24 cellular contexts compared by ENCODE assay signal in the genomic region with DNA sequence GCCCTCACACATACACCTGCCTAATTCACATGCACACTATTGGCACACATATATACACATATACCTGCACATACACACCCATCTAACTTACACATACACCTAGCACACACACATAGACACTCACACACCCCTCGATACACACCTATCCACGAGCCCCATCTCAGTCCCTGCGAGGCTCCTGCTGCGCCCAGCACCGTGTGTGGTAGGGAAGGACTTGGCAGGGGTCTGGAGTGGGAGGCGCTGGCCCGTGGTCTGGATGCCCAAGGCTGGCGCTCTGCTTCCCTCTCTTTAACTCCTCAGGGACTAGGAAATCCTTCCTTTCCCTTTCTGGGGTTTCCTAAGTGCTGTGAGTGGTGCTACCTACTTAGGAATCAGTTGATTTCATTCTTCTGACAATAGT.
DNase-seq lines count a peak whose midpoint lies in the region; ATAC-seq, FAIRE-seq and TF ChIP-seq lines count a peak whose summit lies in the region.
"Had no signal": no experiment of that assay in that cellular context is flagged by ENCODE, and none has a peak within 500 bp of the region (broad histone marks: within the 10 kb centered on the region; RNA-seq: fewer than 3 reads in every experiment).

No MANE protein-coding gene starts in this region.

- no peaks in the 10 kb centered on the region for H3K9me3 ChIP-seq in IMR-90 (ENCODE audit: control insufficient read depth, insufficient read depth, low read length)
- peaks cover 0 to 3% of the 10 kb centered on the region in 2 donors for H3K9me3 ChIP-seq in neuronal stem cell (replicated peaks in 1 of 2; ENCODE audit: control insufficient read depth in 2 of 2, insufficient read depth in 1 of 2, low read depth in 1 of 2, low read length in 2 of 2)
- H3K9me3 ChIP-seq: BLaER1, HAP-1 had no signal

- H3K36me3 Mint-ChIP-seq in T-cell, result no peaks in the 10 kb centered on the region
- H3K36me3 Mint-ChIP-seq in activated CD4-positive, alpha-beta T cell treated with anti-CD3 and anti-CD28 coated beads, Interleukin-2, amount 10 ng/mL, durations not matched to agents 24 days and 14 days (ENCODE audit: low read depth), result no peaks in the 10 kb centered on the region
- H3K36me3 Mint-ChIP-seq: CD4-positive, CD25-positive, alpha-beta regulatory T cell; CD8-positive, alpha-beta T cell had no signal

- intact Hi-C loops in IMR-90 (cut with micrococcal nuclease), result no loop called here
- intact Hi-C loops in activated CD4-positive, alpha-beta T cell treated with anti-CD3 and anti-CD28 coated beads, Interleukin-2, amount 10 ng/mL, durations not matched to agents 24 days and 14 days (cut with micrococcal nuclease), result no loop called here

- H3K18ac ChIP-seq in IMR-90 (ENCODE audit: low read depth, low read length) (no peak overlapping the region), neuronal stem cell (ENCODE audit: low read length) (no peak overlapping the region)

- POLR2A ChIA-PET in IMR-90 (lab: Charles Lee; ENCODE audit: unreplicated experiment) (no interaction called here), T-cell (lab: Charles Lee) (no interaction called here)

- peaks cover 3 to 8% of the 10 kb centered on the region in 2 donors for H3K27me3 Mint-ChIP-seq in T-cell
- no peaks in the 10 kb centered on the region for H3K27me3 Mint-ChIP-seq in activated CD4-positive, alpha-beta T cell treated with anti-CD3 and anti-CD28 coated beads, Interleukin-2, amount 10 ng/mL, durations not matched to agents 24 days and 14 days
- H3K27me3 Mint-ChIP-seq: B cell; CD4-positive, CD25-positive, alpha-beta regulatory T cell had no signal

- no peaks in the 10 kb centered on the region for H4K20me1 ChIP-seq in IMR-90 (ENCODE audit: insufficient read depth, low read length)
- H4K20me1 ChIP-seq: BLaER1 had no signal

- H2BK120ac ChIP-seq in IMR-90 (ENCODE audit: low read depth, low read length) (no peak overlapping the region), neuronal stem cell (ENCODE audit: low read depth, low read length) (no peak overlapping the region)

- H2BK5ac ChIP-seq in IMR-90 (ENCODE audit: low read depth, low read length, poor library complexity, severe bottlenecking), result peak overlapping the region; percentile 52
- no peak overlapping the region for H2BK5ac ChIP-seq in neuronal stem cell (ENCODE audit: low read length)

- H3K79me1 ChIP-seq in IMR-90 (ENCODE audit: low read depth in 1 of 2, low read length in 2 of 2) (no peaks in the 10 kb centered on the region), neuronal stem cell (ENCODE audit: low read depth, low read length) (peaks cover 4% of the 10 kb centered on the region)

- H3K27ac Mint-ChIP-seq in T-cell, result no peak overlapping the region
- H3K27ac Mint-ChIP-seq in activated CD4-positive, alpha-beta T cell treated with anti-CD3 and anti-CD28 coated beads, Interleukin-2, amount 10 ng/mL, durations not matched to agents 24 days and 14 days, result no peak overlapping the region
- H3K27ac Mint-ChIP-seq: B cell; CD4-positive, CD25-positive, alpha-beta regulatory T cell; CD8-positive, alpha-beta T cell had no signal

- no peak for TF ChIP-seq POLR2A in IMR-90 (IDR thresholded peaks at IDR 0.05; ENCODE audit: low read depth, low read length)

- H2AFZ ChIP-seq in IMR-90 (replicated peaks; ENCODE audit: low read length, poor library complexity) (no peak overlapping the region), neuronal stem cell (ENCODE audit: low read length) (no peak overlapping the region)
- H2AFZ ChIP-seq: GM23248 had no signal

- no peaks in the 10 kb centered on the region for H3K9me3 Mint-ChIP-seq in T-cell
- no peaks in the 10 kb centered on the region for H3K9me3 Mint-ChIP-seq in activated CD4-positive, alpha-beta T cell treated with anti-CD3 and anti-CD28 coated beads, Interleukin-2, amount 10 ng/mL, durations not matched to agents 24 days and 14 days
- H3K9me3 Mint-ChIP-seq: CD8-positive, alpha-beta T cell had no signal

- H3K23ac ChIP-seq in IMR-90 (ENCODE audit: low read depth, low read length) (no peak overlapping the region), neuronal stem cell (ENCODE audit: low read depth, low read length, poor library complexity) (no peak overlapping the region)

- no peaks in the 10 kb centered on the region for H3K4me1 Mint-ChIP-seq in T-cell
- no peaks in the 10 kb centered on the region for H3K4me1 Mint-ChIP-seq in activated CD4-positive, alpha-beta T cell treated with anti-CD3 and anti-CD28 coated beads, Interleukin-2, amount 10 ng/mL, durations not matched to agents 24 days and 14 days
- H3K4me1 Mint-ChIP-seq: B cell; CD4-positive, CD25-positive, alpha-beta regulatory T cell had no signal

- H3K9ac ChIP-seq in IMR-90 (ENCODE audit: low read depth, low read length) (no peak overlapping the region), neuronal stem cell (ENCODE audit: low read depth, low read length, poor library complexity) (no peak overlapping the region)
- H3K9ac ChIP-seq: BLaER1, GM23248 had no signal

- H4K5ac ChIP-seq in IMR-90 (ENCODE audit: low read depth, low read length), result no peak overlapping the region

- no peak for TF ChIP-seq RAD21 in IMR-90 (IDR thresholded peaks at IDR 0.05; ENCODE audit: low read length)

- H2BK15ac ChIP-seq in IMR-90 (ENCODE audit: low read depth, low read length), result no peak overlapping the region
- no peak overlapping the region for H2BK15ac ChIP-seq in neuronal stem cell (ENCODE audit: low read length)

- no peak for TF ChIP-seq CTCF in IMR-90 (conservative IDR thresholded peaks at IDR 0.05; ENCODE audit: low read depth, low read length)

- H3K27me3 ChIP-seq in IMR-90 (ENCODE audit: control insufficient read depth, insufficient read depth, low read length), result no peaks in the 10 kb centered on the region; the same call in 1 of the 2 replicates
- no peaks in the 10 kb centered on the region for H3K27me3 ChIP-seq in neuronal stem cell (ENCODE audit: control insufficient read depth in 3 of 3, insufficient read depth in 3 of 3, low read depth in 1 of 3, low read length in 3 of 3)

- peak; percentile 98 for FAIRE-seq in urothelium cell line (lab: Jason Lieb, UNC)
- FAIRE-seq: A204.1, D721Med, GM12878, GM19239, H54 had no signal

- H3K4me1 ChIP-seq in IMR-90 (ENCODE audit: control insufficient read depth, insufficient read depth, low read length), result no peaks in the 10 kb centered on the region
- peaks cover 0 to 11% of the 10 kb centered on the region in 2 donors for H3K4me1 ChIP-seq in neuronal stem cell (ENCODE audit: control insufficient read depth in 2 of 2, insufficient read depth in 1 of 2, low read depth in 1 of 2, low read length in 2 of 2)
- H3K4me1 ChIP-seq: HAP-1 had no signal

- no peak overlapping the region for H3K4me3 Mint-ChIP-seq in T-cell
- no peak overlapping the region for H3K4me3 Mint-ChIP-seq in activated CD4-positive, alpha-beta T cell treated with anti-CD3 and anti-CD28 coated beads, Interleukin-2, amount 10 ng/mL, durations not matched to agents 24 days and 14 days
- H3K4me3 Mint-ChIP-seq: B cell; CD4-positive, CD25-positive, alpha-beta regulatory T cell; CD8-positive, alpha-beta T cell had no signal

- ATAC-seq in IMR-90 (ENCODE audit: low read depth), result no peak
- no peak for ATAC-seq in T-cell (replicated peaks in 1 of 4)
- no peak for ATAC-seq in HG03520 (IDR thresholded peaks at IDR 0.05; ENCODE audit: unreplicated experiment)
- ATAC-seq: CD8-positive, alpha-beta T cell; GM12878 had no signal

- H4K8ac ChIP-seq in IMR-90 (ENCODE audit: low read depth in 2 of 2, low read length in 2 of 2), result no peak overlapping the region
- H4K8ac ChIP-seq in neuronal stem cell (ENCODE audit: low read depth, low read length), result no peak overlapping the region

- peak overlapping the region; percentile 53 for H2BK12ac ChIP-seq in neuronal stem cell (ENCODE audit: low read length)

- H4K91ac ChIP-seq in IMR-90 (ENCODE audit: insufficient read depth, low read depth, low read length) (no peak overlapping the region), neuronal stem cell (ENCODE audit: low read depth, low read length, poor library complexity) (no peak overlapping the region)

- H3K56ac ChIP-seq in IMR-90 (ENCODE audit: extremely low read depth, insufficient read depth, low read length), result no peak overlapping the region

- H2AK5ac ChIP-seq in IMR-90 (ENCODE audit: low read depth, low read length) (no peak overlapping the region), neuronal stem cell (ENCODE audit: low read depth, low read length) (peak overlapping the region; percentile 65)

- no peak overlapping the region for H2BK20ac ChIP-seq in IMR-90 (ENCODE audit: low read depth, low read length)

- in situ Hi-C loops in IMR-90 (cut with MboI; ENCODE audit: low sequenced_read_pairs), result no loop called here

- no peak overlapping the region for H2AK9ac ChIP-seq in IMR-90 (replicated peaks; ENCODE audit: low read depth, low read length, poor library complexity)

- no peak overlapping the region for H3K4me3 ChIP-seq in IMR-90 (ENCODE audit: insufficient read depth, low read depth, low read length)
- H3K4me3 ChIP-seq in neuronal stem cell (ENCODE audit: low read length in 2 of 2), result no peak overlapping the region
- H3K4me3 ChIP-seq: BLaER1, GM12878, GM23248, HAP-1 had no signal

- CTCF ChIA-PET in IMR-90 (lab: Yijun Ruan, JAX), result no interaction called here
- CTCF ChIA-PET in T-cell (lab: Charles Lee), result no interaction called here

- H3K14ac ChIP-seq in IMR-90 (replicated peaks; ENCODE audit: low read depth, low read length), result no peak overlapping the region
- no peak overlapping the region for H3K14ac ChIP-seq in neuronal stem cell (ENCODE audit: low read length)

- H3K36me3 ChIP-seq in IMR-90 (ENCODE audit: control insufficient read depth, insufficient read depth, low read length) (no peaks in the 10 kb centered on the region), neuronal stem cell (replicated peaks in 1 of 2; ENCODE audit: control insufficient read depth in 2 of 2, insufficient read depth in 2 of 2, low read length in 2 of 2) (no peaks in the 10 kb centered on the region)
- H3K36me3 ChIP-seq: BLaER1, HAP-1 had no signal

- dilution Hi-C loops in IMR-90 (cut with HindIII; ENCODE audit: low sequenced_read_pairs, unreplicated experiment), result no loop called here

- H3K4me2 ChIP-seq in IMR-90 (ENCODE audit: low read depth, low read length) (no peak overlapping the region), neuronal stem cell (ENCODE audit: insufficient read depth, low read length, poor library complexity, severe bottlenecking) (no peak overlapping the region)
- H3K4me2 ChIP-seq: BLaER1 had no signal

- DNase-seq in IMR-90 (no peak), mesenteric fat pad (ENCODE audit: low spot score) (peak; percentile 84), neuronal stem cell (ENCODE audit: low spot score) (no peak), urothelium cell line (ENCODE audit: low spot score) (no peak), T-cell (no peak)
- no peak for DNase-seq in activated CD4-positive, alpha-beta T cell treated with anti-CD3 and anti-CD28 coated beads, Interleukin-2, amount 10 ng/mL, durations not matched to agents 24 days and 14 days
- DNase-seq: CD4-positive, CD25-positive, alpha-beta regulatory T cell; CD8-positive, alpha-beta T cell; DMS 273 treated with DMSO at 0.1 percent for 48 hours; DMS79; EL; GDM1; GM23248 had no signal

- no peaks in the 10 kb centered on the region for H3K9me1 ChIP-seq in IMR-90 (ENCODE audit: insufficient read depth, low read length)

- WGBS in IMR-90 (ENCODE audit: extremely low coverage in 2 of 2, insufficient read length in 1 of 2), 2 experiments, result no CpG with 5 or more reads among the region's 8 CpGs
- WGBS in neuronal stem cell (ENCODE audit: extremely low coverage in 2 of 2, insufficient read length in 2 of 2, insufficient replicate concordance in 1 of 2), 2 donors, result no CpG with 5 or more reads among the region's 8 CpGs

- H3K4ac ChIP-seq in IMR-90 (ENCODE audit: low read depth, low read length), result no peak overlapping the region
- no peak overlapping the region for H3K4ac ChIP-seq in neuronal stem cell (ENCODE audit: low read length)

- no peak overlapping the region for H3K27ac ChIP-seq in IMR-90 (ENCODE audit: insufficient read depth, low read length)
- no peak overlapping the region for H3K27ac ChIP-seq in neuronal stem cell (replicated peaks; ENCODE audit: low read length)
- H3K27ac ChIP-seq: 22Rv1, BLaER1, C4-2B, GM23248 had no signal

- BruUV-seq in IMR-90 (replicated peaks; lab: Mats Ljungman, UMichigan), result no TSS peak
